In genomic region chr3:2268779-2269178, GRCh38 we compare ENCODE assay signal across 1 cellular context.
TF ChIP-seq lines count a peak whose summit lies in the region.

No MANE protein-coding gene starts in this region.

TF ChIP-seq in GM12878, 131 proteins besides CTCF, POLR2A, EP300 and RAD21 (continued from another document):
- TF ChIP-seq ATF2 (IDR thresholded peaks at IDR 0.05; ENCODE audit: low read length), result no peak
